8 cellular contexts compared by ENCODE assay signal in the genomic region with DNA sequence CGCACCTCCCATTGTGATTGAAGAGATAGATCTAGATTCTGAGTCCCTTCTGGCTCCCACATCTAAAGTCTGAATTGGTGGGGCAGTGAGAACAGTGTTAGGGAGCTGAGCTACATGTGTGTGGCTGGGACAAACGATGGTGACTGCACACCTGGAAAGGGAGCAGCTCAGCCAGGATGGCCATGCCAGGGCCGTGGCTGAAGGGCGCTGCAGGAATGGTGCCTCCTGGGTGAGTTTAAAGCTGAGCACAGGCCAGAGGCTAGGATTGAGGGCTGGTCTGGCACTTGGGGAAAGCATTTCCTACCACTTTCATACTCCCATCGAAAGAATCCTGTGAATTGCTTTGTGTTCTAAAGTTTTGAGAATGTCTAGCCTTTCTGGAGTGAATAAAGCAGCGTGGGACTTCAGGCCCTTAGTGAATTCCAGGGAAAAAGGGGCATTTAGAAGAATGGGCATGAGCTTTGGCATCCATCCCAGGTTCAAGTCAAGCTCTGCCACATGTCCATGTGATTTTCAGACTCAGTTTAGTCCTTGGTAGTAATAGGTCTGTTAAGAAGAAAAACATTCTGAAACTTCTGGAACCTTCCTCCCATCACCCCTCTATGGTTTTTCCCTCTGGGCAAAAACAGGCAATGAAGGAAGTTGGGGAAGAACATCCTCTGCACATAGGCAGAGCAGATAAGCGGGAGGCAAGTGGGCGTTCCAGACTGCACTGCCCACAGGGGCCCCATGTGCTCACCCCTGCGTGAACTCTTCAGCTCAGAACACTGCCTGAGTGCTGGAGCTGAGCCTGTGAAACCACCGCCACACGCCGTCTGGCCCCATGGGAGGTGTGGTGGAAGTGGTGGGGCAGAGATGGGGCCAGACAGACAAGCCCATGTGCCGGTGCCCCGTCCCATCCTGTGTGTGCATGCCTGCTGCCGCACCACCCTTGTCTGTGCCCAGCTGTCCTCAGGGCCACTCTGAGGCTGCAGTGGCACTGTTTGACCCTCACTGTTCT. TPM values are rescaled to one million over a fixed set of nuclear protein-coding genes. Genes with fewer than 3 reads are reported as not detected.
DNase-seq lines count a peak whose midpoint lies in the region; ATAC-seq lines count a peak whose summit lies in the region.
"Had no signal": no experiment of that assay in that cellular context is flagged by ENCODE, and none has a peak within 500 bp of the region (broad histone marks: within the 10 kb centered on the region; RNA-seq: fewer than 3 reads in every experiment).

No MANE protein-coding gene starts in this region.

- H3K27ac ChIP-seq in layer of hippocampus (ENCODE audit: low read depth, low read length): peak overlapping the region; percentile 49

- H3K27me3 ChIP-seq in layer of hippocampus (ENCODE audit: control insufficient read depth, insufficient read depth, low read length): no peaks in the 10 kb centered on the region

- peak; percentile 84 for ATAC-seq in GM19328 (IDR thresholded peaks at IDR 0.05; ENCODE audit: unreplicated experiment)
- peak; percentile 97 for ATAC-seq in HG03354 (IDR thresholded peaks at IDR 0.05; ENCODE audit: poor library complexity, severe bottlenecking, unreplicated experiment)
- ATAC-seq: naive thymus-derived CD4-positive, alpha-beta T cell had no signal

- DNase-seq in retina (no peak), H4 (ENCODE audit: low spot score) (no peak)
- DNase-seq in activated naive CD4-positive, alpha-beta T cell treated with Interleukin-2 at 50 U/mL for 16 hours: no peak
- DNase-seq: activated naive CD4-positive, alpha-beta T cell; naive thymus-derived CD4-positive, alpha-beta T cell had no signal

RNA-seq across cellular contexts. Expression of a gene that starts 12.9 kb away (rescaled TPM):
- total RNA-seq in H4 (2014; rRNA removed; shearing (Covaris generic)): 0.31 TPM in 1 of 2 replicates, not detected in the other

RNA-seq across cellular contexts. Expression of a gene that starts 40.8 kb away (rescaled TPM):
- 10.1 and 10.6 TPM in 2 replicates for total RNA-seq in H4 (2014; rRNA removed; shearing (Covaris generic))

RNA-seq across cellular contexts. Expression of a gene that starts 41.4 kb away (rescaled TPM):
- total RNA-seq in H4 (2014; rRNA removed; shearing (Covaris generic)): 20.2 and 24.4 TPM in 2 replicates

RNA-seq across cellular contexts. Expression of a gene that starts 59.0 kb away (rescaled TPM):
- total RNA-seq in H4 (2014; rRNA removed; shearing (Covaris generic)): 12.9 and 13.0 TPM in 2 replicates
